Comparison of ENCODE assay signal across 8 cellular contexts in the genomic region with DNA sequence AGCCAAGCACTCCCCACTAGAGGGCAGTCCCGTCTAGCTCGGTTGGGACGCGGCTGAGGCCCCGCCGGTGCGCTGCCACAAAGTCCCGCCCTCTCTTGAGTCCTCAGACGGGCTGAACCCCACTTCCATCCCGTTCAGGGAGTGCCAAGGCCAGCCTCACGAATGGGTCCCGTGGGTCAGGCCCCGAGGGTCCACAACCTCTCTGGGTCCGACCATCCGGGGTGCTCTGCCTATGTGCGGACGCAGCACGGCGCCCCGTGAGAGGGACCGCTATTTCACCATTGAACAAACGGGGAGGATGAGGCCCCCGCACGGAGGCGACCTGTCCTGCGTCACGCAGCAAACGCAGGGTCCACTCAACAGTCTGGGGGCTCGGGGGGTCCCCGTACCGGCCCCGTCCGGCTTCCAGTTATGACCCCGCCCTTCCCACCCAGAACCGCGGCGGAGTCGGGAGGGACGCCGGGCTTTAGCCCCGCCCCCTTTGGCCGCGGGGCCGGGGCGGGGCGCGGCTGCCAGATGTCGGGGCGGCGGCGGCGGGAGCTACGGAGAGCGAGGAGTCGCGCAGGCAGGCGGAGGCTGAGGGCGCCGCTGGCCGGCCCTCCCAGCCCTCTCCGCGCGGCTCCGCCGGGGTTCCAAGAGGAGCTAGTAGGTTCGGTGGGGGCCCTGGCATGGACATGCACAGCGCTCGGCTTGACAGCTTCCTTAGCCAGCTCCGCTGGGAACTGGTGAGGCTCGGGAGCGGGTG. TPM values are rescaled to one million over a fixed set of nuclear protein-coding genes. Genes with fewer than 3 reads are reported as not detected.
DNase-seq lines count a peak whose midpoint lies in the region; ATAC-seq, FAIRE-seq and TF ChIP-seq lines count a peak whose summit lies in the region.

A gene (plus strand): TSS at position 543 of the 745 bp plus-strand sequence. CDS start 132 bp downstream, at position 675.

- peak; percentile 56 for DNase-seq in GM12864 (ENCODE audit: low read depth)
- DNase-seq in HEK293T (ENCODE audit: extremely low spot score) = peak; percentile 88
- DNase-seq in NAMALWA (ENCODE audit: low spot score) = peak; percentile 81
- DNase-seq in T-cell = peak; percentile 73 to 91 (median 85)
- DNase-seq in amniotic stem cell (lab: John Stamatoyannopoulos, UW) = peak; percentile 82
- peak; percentile 94 for DNase-seq in left ventricle myocardium superior
- peak; percentile 90 to 94 for DNase-seq in psoas muscle
- peak; percentile 91 for DNase-seq in urothelium cell line (ENCODE audit: low spot score)

- H3K9me3 Mint-ChIP-seq in T-cell = no peaks in the 10 kb centered on the region

- FAIRE-seq in urothelium cell line (lab: Jason Lieb, UNC) = peak; percentile 96

- peaks cover 0 to 7% of the 10 kb centered on the region in 2 donors for H3K36me3 ChIP-seq in psoas muscle (ENCODE audit: insufficient read depth in 1 of 2, low read depth in 1 of 2)

- 0 to 1% (median 1%) methylated on average over 60 to 71 of the region's 71 CpGs for WGBS in psoas muscle, 3 donors

- H3K27me3 Mint-ChIP-seq in T-cell = peaks cover 0 to 8% of the 10 kb centered on the region in 2 donors

- no peaks in the 10 kb centered on the region for H3K9me3 ChIP-seq in psoas muscle

- CTCF ChIA-PET in HEK293T (lab: Yijun Ruan, JAX) = interaction anchor here (0.5 to 2.5 kb wide), 9 partner anchors 11 to 740 kb away, joined by 3 to 18 read pairs (median 3); no protein-coding TSS in a partner anchor
- CTCF ChIA-PET in T-cell (lab: Charles Lee) = interaction anchor here (0.6 to 3.5 kb wide), 11 partner anchors 11 to 554 kb away, joined by 3 to 56 read pairs (median 4); a partner anchor contains a TSS

- H3K4me3 ChIP-seq in GM12864 (ENCODE audit: low read depth, low read length) (peak within 1 kb of the TSS; percentile 86), psoas muscle (peak within 1 kb of the TSS; percentile 76)

- H3K27ac ChIP-seq in psoas muscle = peak within 1 kb of the TSS; percentile 93

- peaks cover 38% of the 10 kb centered on the region for H3K4me1 ChIP-seq in psoas muscle

- H3K36me3 Mint-ChIP-seq in T-cell = no peaks in the 10 kb centered on the region

- peak; percentile 83 to 85 (median 84) for ATAC-seq in T-cell (replicated peaks in 1 of 4)
- peak; percentile 82 for ATAC-seq in left ventricle myocardium superior
- peak; percentile 83 to 89 (median 84) for ATAC-seq in psoas muscle

- intact Hi-C loops in left ventricle myocardium superior (cut with micrococcal nuclease) = loop anchor here (5.0 kb wide), 1 partner anchor 39 kb away; no protein-coding TSS in a partner anchor
- intact Hi-C loops in psoas muscle (cut with DNase I) = loop anchor here (1.0 to 5.0 kb wide), 2 partner anchors 36 to 104 kb away; no protein-coding TSS in a partner anchor

- TF ChIP-seq CTCF in GM12864 (IDR thresholded peaks at IDR 0.05; ENCODE audit: low read depth, low read length, missing control alignments) = peak; percentile 94
- TF ChIP-seq CTCF in psoas muscle (IDR thresholded peaks at IDR 0.05) = peak; percentile 88

- POLR2A ChIA-PET in HEK293T (lab: Yijun Ruan, JAX) = interaction anchor here (0.9 to 3.9 kb wide), 7 partner anchors 9 to 126 kb away, joined by 4 to 18 read pairs (median 5); a partner anchor contains a TSS
- POLR2A ChIA-PET in T-cell (lab: Charles Lee) = interaction anchor here (0.6 to 1.6 kb wide), 6 partner anchors 10 to 37 kb away, joined by 3 to 14 read pairs (median 5); a partner anchor contains a TSS

- H3K27me3 ChIP-seq in psoas muscle (ENCODE audit: insufficient read depth in 3 of 3, low read length in 2 of 3) = no peaks in the 10 kb centered on the region

- H3K4me1 Mint-ChIP-seq in T-cell = peaks cover 40 to 44% (median 44%) of the 10 kb centered on the region in 3 donors

- H3K27ac Mint-ChIP-seq in T-cell = peak within 1 kb of the TSS; percentile 85 to 93

- H3K4me3 Mint-ChIP-seq in T-cell = peak within 1 kb of the TSS; percentile 86 to 89 (median 87)

TF ChIP-seq in HEK293T, 16 proteins besides CTCF, POLR2A, EP300 and RAD21:
- TF ChIP-seq FOXK2 (IDR thresholded peaks at IDR 0.05) (no peak), L3MBTL2 (conservative IDR thresholded peaks at IDR 0.05) (peak; percentile 32; the same call in 1 of the 2 replicates)

RNA-seq across cellular contexts. Expression of the gene that starts here (rescaled TPM):
- total RNA-seq in T-cell (1 to 10 TPM in 4 of 5 donors, under 1 TPM in 1; 0.73 to 2.7 (median 1.8) TPM), left ventricle myocardium superior (1.7 TPM), psoas muscle (10 to 100 TPM in 1 of 4 donors, 1 to 10 TPM in 3; 2.2 to 20.1 (median 3.6) TPM)
- polyA plus RNA-seq in psoas muscle = 1 to 10 TPM; 2.4 to 5.2 (median 3.6) TPM

Comparison
In these comparisons a context has a peak if more than half of its experiments do, and no peak if none do; other contexts are left out.
1. Peak in every context shown above with its lines: DNase-seq, ATAC-seq, H3K4me3 ChIP-seq and H3K27ac ChIP-seq.